In genomic region chr9:34190996-34191892, GRCh38 we compare ENCODE assay signal across 8 cellular contexts. TPM values are rescaled to one million over a fixed set of nuclear protein-coding genes. Genes with fewer than 3 reads are reported as not detected.
DNase-seq lines count a peak whose midpoint lies in the region; ATAC-seq and TF ChIP-seq lines count a peak whose summit lies in the region.

No MANE protein-coding gene starts in this region.

- ATAC-seq in esophagus mucosa (no peak), GM19395 (IDR thresholded peaks at IDR 0.05; ENCODE audit: unreplicated experiment) (no peak)

- H3K27ac ChIP-seq in MM.1S (ENCODE audit: low read length) (no peak overlapping the region), neural cell (ENCODE audit: low read length) (no peak overlapping the region)

- H3K9me2 ChIP-seq in MM.1S (replicated peaks; ENCODE audit: insufficient read depth, low read length) (no peaks in the 10 kb centered on the region), neural cell (ENCODE audit: insufficient read depth, low read length) (no peaks in the 10 kb centered on the region)

- TF ChIP-seq RAD21 in neural cell (conservative IDR thresholded peaks at IDR 0.05): no peak

- peak; percentile 30 for DNase-seq in EL
- DNase-seq in MM.1S: no peak
- DNase-seq in cerebellar cortex (ENCODE audit: low spot score): peak; percentile 23
- DNase-seq in DMS79 treated with DMSO at 0.1 percent for 48 hours (lab: John Stamatoyannopoulos, UW): no peak
- DNase-seq in G401 (ENCODE audit: low spot score): no peak

- 0 out of 2 replicates have a peak, but pooled peaks cover 5% of the 10 kb centered on the region for H3K4me1 ChIP-seq in MM.1S (ENCODE audit: low read length)

- H2AFZ ChIP-seq in MM.1S (ENCODE audit: low read length) (no peak overlapping the region), neural cell (ENCODE audit: low read depth, low read length) (no peak overlapping the region)

- H4K20me1 ChIP-seq in MM.1S (ENCODE audit: insufficient read depth, low read length) (peaks cover 5% of the 10 kb centered on the region; the same call in 1 of the 2 replicates), neural cell (ENCODE audit: insufficient read depth) (no peaks in the 10 kb centered on the region)

- H3K36me3 ChIP-seq in MM.1S (replicated peaks; ENCODE audit: insufficient read depth, low read length) (no peaks in the 10 kb centered on the region), neural cell (ENCODE audit: insufficient read depth, low read length) (no peaks in the 10 kb centered on the region)

- TF ChIP-seq CTCF in MM.1S (IDR thresholded peaks at IDR 0.05; ENCODE audit: low read length): 0 out of 2 replicates have a peak, but pooled peaks have one; percentile 8
- TF ChIP-seq CTCF in neural cell (IDR thresholded peaks at IDR 0.05; ENCODE audit: poor library complexity, severe bottlenecking): peak; percentile 30

- H3F3A ChIP-seq in MM.1S (ENCODE audit: insufficient read depth, low read length): no peaks in the 10 kb centered on the region
- H3F3A ChIP-seq in neural cell (ENCODE audit: insufficient read depth, low read length, poor library complexity, severe bottlenecking): no peaks in the 10 kb centered on the region

- H3K79me2 ChIP-seq in MM.1S (ENCODE audit: low read length): peaks cover 89% of the 10 kb centered on the region
- H3K79me2 ChIP-seq in neural cell (replicated peaks; ENCODE audit: insufficient read depth, low read length): peaks cover 40% of the 10 kb centered on the region

- H3K27me3 ChIP-seq in MM.1S (replicated peaks; ENCODE audit: insufficient read depth, low read length) (no peaks in the 10 kb centered on the region), neural cell (ENCODE audit: insufficient read depth, low read depth, low read length) (no peaks in the 10 kb centered on the region)

- H3K4me3 ChIP-seq in MM.1S (ENCODE audit: low read length) (no peak overlapping the region), neural cell (ENCODE audit: low read length) (no peak overlapping the region)

- in situ Hi-C loops in G401 (cut with HindIII; ENCODE audit: low sequenced_read_pairs): no loop called here

- H3K9me3 ChIP-seq in MM.1S (replicated peaks; ENCODE audit: insufficient read depth, low read length): no peaks in the 10 kb centered on the region
- no peaks in the 10 kb centered on the region for H3K9me3 ChIP-seq in neural cell (ENCODE audit: low read length)

- no peak for TF ChIP-seq EP300 in neural cell (conservative IDR thresholded peaks at IDR 0.05; ENCODE audit: poor library complexity, severe bottlenecking)

- H3K4me2 ChIP-seq in MM.1S (ENCODE audit: low read depth, low read length) (no peak overlapping the region), neural cell (ENCODE audit: low read length) (no peak overlapping the region)

- no peak overlapping the region for H3K9ac ChIP-seq in MM.1S (ENCODE audit: low read length)
- no peak overlapping the region for H3K9ac ChIP-seq in neural cell (ENCODE audit: low read length)

TF ChIP-seq in neural cell, 6 proteins besides CTCF, POLR2A, EP300 and RAD21:
- TF ChIP-seq EZH2 (IDR thresholded peaks at IDR 0.05; ENCODE audit: borderline replicate concordance, insufficient read depth, low read length, poor library complexity, severe bottlenecking) (no peak), REST (IDR thresholded peaks at IDR 0.05; ENCODE audit: borderline replicate concordance) (no peak), POLR2AphosphoS5 (IDR thresholded peaks at IDR 0.05) (no peak), SMC3 (conservative IDR thresholded peaks at IDR 0.05; ENCODE audit: poor library complexity) (no peak), MXI1 (conservative IDR thresholded peaks at IDR 0.05; ENCODE audit: poor library complexity, severe bottlenecking) (no peak), TAF1 (IDR thresholded peaks at IDR 0.05; ENCODE audit: low read depth) (no peak)

RNA-seq across cellular contexts. Expression of gene UBAP1, which starts 12.4 kb away (rescaled TPM):
- 33.2 and 35.1 TPM in 2 replicates for polyA plus RNA-seq in neural cell
- 40.9 and 43.8 TPM in 2 replicates for polyA minus RNA-seq in neural cell
- 63.9 TPM for total RNA-seq in esophagus mucosa
- total RNA-seq in G401 (2014; rRNA removed; shearing (Covaris generic)): 55.1 and 58.0 TPM in 2 replicates

Comparison
In these comparisons a context has a peak if more than half of its experiments do, and no peak if none do; other contexts are left out.
1. DNase-seq: peak in EL (single experiment) and cerebellar cortex (single experiment); none in MM.1S (single experiment), DMS79 treated with DMSO at 0.1 percent for 48 hours (single experiment) and G401 (single experiment).